Comparison of ENCODE assay signal across 1 cellular context in genomic region chr20:14879020-14879697, GRCh38.
TF ChIP-seq lines count a peak whose summit lies in the region.

No MANE protein-coding gene starts in this region.

TF ChIP-seq in HepG2, 621 proteins besides CTCF, POLR2A, EP300 and RAD21 (continued from another document):
- TF ChIP-seq HMGXB4 (CRISPR knock-in tag; IDR thresholded peaks at IDR 0.05; ENCODE audit: borderline replicate concordance in 1 of 2, low read depth in 1 of 2) (no peak), NR2F1 (CRISPR knock-in tag; IDR thresholded peaks at IDR 0.05) (no peak), TFE3 (CRISPR knock-in tag; IDR thresholded peaks at IDR 0.05) (no peak), ZNF468 (CRISPR knock-in tag; IDR thresholded peaks at IDR 0.05) (no peak), RXRB (CRISPR knock-in tag; IDR thresholded peaks at IDR 0.05; ENCODE audit: borderline replicate concordance) (peak; percentile 58; the same call in 1 of the 2 replicates), ZNF17 (CRISPR knock-in tag; IDR thresholded peaks at IDR 0.05) (no peak), ZNF570 (CRISPR knock-in tag; IDR thresholded peaks at IDR 0.05; ENCODE audit: borderline replicate concordance) (no peak), E2F2 (CRISPR knock-in tag; IDR thresholded peaks at IDR 0.05; ENCODE audit: borderline replicate concordance) (no peak), ZNF280B (CRISPR knock-in tag; IDR thresholded peaks at IDR 0.05; ENCODE audit: borderline replicate concordance) (no peak), ZBTB39 (CRISPR knock-in tag; IDR thresholded peaks at IDR 0.05) (no peak), ZBTB44 (CRISPR knock-in tag; IDR thresholded peaks at IDR 0.05) (no peak), ZNF30 (CRISPR knock-in tag; IDR thresholded peaks at IDR 0.05) (no peak), ZNF496 (CRISPR knock-in tag; IDR thresholded peaks at IDR 0.05; ENCODE audit: insufficient replicate concordance) (no peak), PAX8 (CRISPR knock-in tag; IDR thresholded peaks at IDR 0.05; ENCODE audit: borderline replicate concordance) (no peak), ZNF276 (CRISPR knock-in tag; IDR thresholded peaks at IDR 0.05; ENCODE audit: low read depth) (no peak), SMAD3 (CRISPR knock-in tag; IDR thresholded peaks at IDR 0.05) (no peak), XBP1 (CRISPR knock-in tag; IDR thresholded peaks at IDR 0.05) (no peak), ZSCAN30 (CRISPR knock-in tag; IDR thresholded peaks at IDR 0.05) (no peak), ZNF441 (CRISPR knock-in tag; IDR thresholded peaks at IDR 0.05; ENCODE audit: borderline replicate concordance) (no peak), ZNF451 (CRISPR knock-in tag; IDR thresholded peaks at IDR 0.05) (no peak), ZNF557 (CRISPR knock-in tag; IDR thresholded peaks at IDR 0.05) (no peak), ZNF296 (CRISPR knock-in tag; conservative IDR thresholded peaks at IDR 0.05) (no peak), ISX (CRISPR knock-in tag; conservative IDR thresholded peaks at IDR 0.05) (no peak), IRX3 (CRISPR knock-in tag; IDR thresholded peaks at IDR 0.05; ENCODE audit: borderline replicate concordance, low read depth) (no peak), MTA3 (CRISPR knock-in tag; IDR thresholded peaks at IDR 0.05) (no peak), ZNF780A (CRISPR knock-in tag; IDR thresholded peaks at IDR 0.05) (no peak), CEBPZ (IDR thresholded peaks at IDR 0.05; ENCODE audit: low read length) (no peak), MAF1 (CRISPR knock-in tag; IDR thresholded peaks at IDR 0.05; ENCODE audit: borderline replicate concordance) (no peak), PLRG1 (conservative IDR thresholded peaks at IDR 0.05) (no peak), PHB2 (IDR thresholded peaks at IDR 0.05; ENCODE audit: partially characterized antibody) (no peak), ZNF512B (CRISPR knock-in tag; IDR thresholded peaks at IDR 0.05; ENCODE audit: borderline replicate concordance) (no peak), MIXL1 (CRISPR knock-in tag; IDR thresholded peaks at IDR 0.05) (peak; percentile 57; the same call in 1 of the 2 replicates), ZNF792 (CRISPR knock-in tag; IDR thresholded peaks at IDR 0.05) (no peak), ZNF510 (CRISPR knock-in tag; IDR thresholded peaks at IDR 0.05; ENCODE audit: low read depth) (no peak), JARID2 (CRISPR knock-in tag; IDR thresholded peaks at IDR 0.05; ENCODE audit: insufficient replicate concordance) (no peak), HHEX (CRISPR knock-in tag; IDR thresholded peaks at IDR 0.05) (no peak), MZF1 (CRISPR knock-in tag; IDR thresholded peaks at IDR 0.05; ENCODE audit: borderline replicate concordance) (no peak), ZNF274 (CRISPR knock-in tag; IDR thresholded peaks at IDR 0.05) (no peak), NFYC (CRISPR knock-in tag; IDR thresholded peaks at IDR 0.05) (no peak), ZSCAN22 (CRISPR knock-in tag; IDR thresholded peaks at IDR 0.05) (no peak), TOE1 (CRISPR knock-in tag; IDR thresholded peaks at IDR 0.05) (no peak), RAD51 (IDR thresholded peaks at IDR 0.05; ENCODE audit: borderline replicate concordance) (no peak)
